34 cellular contexts compared by ENCODE assay signal in genomic region chr5:169431386-169431785, GRCh38.
DNase-seq lines count a peak whose midpoint lies in the region; ATAC-seq, FAIRE-seq and TF ChIP-seq lines count a peak whose summit lies in the region.
"Had no signal": no experiment of that assay in that cellular context is flagged by ENCODE, and none has a peak within 500 bp of the region (broad histone marks: within the 10 kb centered on the region; RNA-seq: fewer than 3 reads in every experiment).

No MANE protein-coding gene starts in this region.

- no peak overlapping the region for H4K8ac ChIP-seq in mesenchymal stem cell (ENCODE audit: low read length)

- H3K9me3 Mint-ChIP-seq in stimulated activated memory B cell treated with anti-CD40 and anti-IgM and Interleukin-4, amounts not matched to agents 10 μg/mL and 1 μg/mL and 100 μg/mL, for 72 hours: no peaks in the 10 kb centered on the region
- no peaks in the 10 kb centered on the region for H3K9me3 Mint-ChIP-seq in WTC11
- no peaks in the 10 kb centered on the region for H3K9me3 Mint-ChIP-seq in glutamatergic neuron (ENCODE audit: unreplicated experiment)
- H3K9me3 Mint-ChIP-seq: activated CD4-positive, alpha-beta T cell treated with anti-CD3 and anti-CD28 coated beads, Interleukin-2, amount 10 ng/mL, durations not matched to agents 24 days and 14 days; activated naive CD4-positive, alpha-beta T cell treated with anti-CD3 and anti-CD28 coated beads for 36 hours; activated T-cell treated with anti-CD3 and anti-CD28 coated beads, Interleukin-2, amount 50 U/mL, for 4 hours; CD8-positive, alpha-beta T cell; stimulated activated naive CD8-positive, alpha-beta T cell treated with anti-CD3 and anti-CD28 coated beads, Interleukin-15, Interleukin-2, amounts not matched to agents 100 ng/mL and 50 ng/mL, for 24 hours had no signal

- H3K4me2 ChIP-seq in mesenchymal stem cell (ENCODE audit: low read length, poor library complexity, severe bottlenecking): no peak overlapping the region
- H3K4me2 ChIP-seq: hepatocyte had no signal

- no peak overlapping the region for H3K4ac ChIP-seq in mesenchymal stem cell (ENCODE audit: low read depth in 1 of 2, low read length in 2 of 2)

- H3K9ac ChIP-seq in mesenchymal stem cell (ENCODE audit: low read length): peak overlapping the region; percentile 5

- no peaks in the 10 kb centered on the region for H3K36me3 Mint-ChIP-seq in stimulated activated memory B cell treated with anti-CD40 and anti-IgM and Interleukin-4, amounts not matched to agents 10 μg/mL and 1 μg/mL and 100 μg/mL, for 72 hours
- H3K36me3 Mint-ChIP-seq in WTC11: no peaks in the 10 kb centered on the region
- no peaks in the 10 kb centered on the region for H3K36me3 Mint-ChIP-seq in glutamatergic neuron (ENCODE audit: unreplicated experiment)
- H3K36me3 Mint-ChIP-seq: CD8-positive, alpha-beta T cell; memory B cell had no signal

- H3K27ac ChIP-seq in mesenchymal stem cell (ENCODE audit: low read length, poor library complexity, severe bottlenecking): no peak overlapping the region
- H3K27ac ChIP-seq: hepatocyte, sigmoid colon, thoracic aorta, uterus, VCaP had no signal

- CTCF ChIA-PET in WTC11 (lab: Charles Lee): no interaction called here

- in situ Hi-C loops in ACHN (cut with HindIII; ENCODE audit: low pct_ligation_motif_present, low pct_unique_long_range_greater_than_20kb, low sequenced_read_pairs): no loop called here

- H3K14ac ChIP-seq in mesenchymal stem cell (ENCODE audit: low read length in 2 of 2): no peak overlapping the region

- H3K27me3 Mint-ChIP-seq in stimulated activated memory B cell treated with anti-CD40 and anti-IgM and Interleukin-4, amounts not matched to agents 10 μg/mL and 1 μg/mL and 100 μg/mL, for 72 hours: no peaks in the 10 kb centered on the region
- H3K27me3 Mint-ChIP-seq in WTC11 (ENCODE audit: low read depth) (no peaks in the 10 kb centered on the region), glutamatergic neuron (ENCODE audit: unreplicated experiment) (peaks cover 3% of the 10 kb centered on the region)

- no peak overlapping the region for H3K23ac ChIP-seq in mesenchymal stem cell (ENCODE audit: low read length in 2 of 2)

- H3K27ac Mint-ChIP-seq in stimulated activated memory B cell treated with anti-CD40 and anti-IgM and Interleukin-4, amounts not matched to agents 10 μg/mL and 1 μg/mL and 100 μg/mL, for 72 hours: no peak overlapping the region
- H3K27ac Mint-ChIP-seq in WTC11 (no peak overlapping the region), glutamatergic neuron (ENCODE audit: unreplicated experiment) (no peak overlapping the region)
- H3K27ac Mint-ChIP-seq: activated CD4-positive, alpha-beta T cell treated with anti-CD3 and anti-CD28 coated beads, Interleukin-2, amount 10 ng/mL, durations not matched to agents 24 days and 14 days; activated naive CD4-positive, alpha-beta T cell treated with anti-CD3 and anti-CD28 coated beads for 36 hours; B cell; CD8-positive, alpha-beta T cell; memory B cell; stimulated activated naive CD8-positive, alpha-beta T cell treated with anti-CD3 and anti-CD28 coated beads, Interleukin-15, Interleukin-2, amounts not matched to agents 100 ng/mL and 50 ng/mL, for 24 hours had no signal

- peak; percentile 28 for DNase-seq in ACHN
- peak; percentile 22 for DNase-seq in HTR-8/SVneo (ENCODE audit: insufficient read length, low spot score)
- DNase-seq in bronchial epithelial cell (ENCODE audit: low read depth): peak; percentile 57
- no peak for DNase-seq in mesenchymal stem cell
- DNase-seq in WTC11 (ENCODE audit: low spot score): no peak
- DNase-seq in glutamatergic neuron: no peak
- no peak for DNase-seq in germinal center (ENCODE audit: low spot score)
- DNase-seq: activated CD4-positive, alpha-beta T cell treated with anti-CD3 and anti-CD28 coated beads, Interleukin-2, amount 10 ng/mL, durations not matched to agents 24 days and 14 days; activated naive CD4-positive, alpha-beta T cell treated with anti-CD3 and anti-CD28 coated beads for 36 hours; activated T-cell treated with anti-CD3 and anti-CD28 coated beads, Interleukin-2, amount 50 U/mL, for 4 hours; amniotic stem cell; CD8-positive, alpha-beta T cell; effector CD4-positive, alpha-beta T cell; foreskin melanocyte; GOT3; KBM-7; MM.1S; NCI-H1417 treated with DMSO at 0.1 percent for 48 hours; NCI-H2081 treated with DMSO at 0.1 percent for 48 hours; NCI-H446 treated with DMSO at 0.1 percent for 48 hours; posterior cingulate gyrus; sigmoid colon; uterus had no signal

- no peaks in the 10 kb centered on the region for H3K27me3 ChIP-seq in bronchial epithelial cell (ENCODE audit: control insufficient read depth, insufficient read depth, low read length)
- H3K27me3 ChIP-seq in mesenchymal stem cell (ENCODE audit: control insufficient read depth in 1 of 2, insufficient read depth in 1 of 2, low read length in 2 of 2): no peaks in the 10 kb centered on the region
- H3K27me3 ChIP-seq: hepatocyte, sigmoid colon, uterus had no signal

- no peak overlapping the region for H2BK120ac ChIP-seq in mesenchymal stem cell (ENCODE audit: low read depth, low read length)

- H2BK12ac ChIP-seq in mesenchymal stem cell (ENCODE audit: low read length in 2 of 2): no peak overlapping the region

- no peak overlapping the region for H2AK5ac ChIP-seq in mesenchymal stem cell (ENCODE audit: low read length, severe bottlenecking)

- 42% methylated on average over 2 of the region's 3 CpGs for WGBS in mesenchymal stem cell

- H4K91ac ChIP-seq in mesenchymal stem cell (ENCODE audit: low read length): no peak overlapping the region

- no peaks in the 10 kb centered on the region for H3K4me1 Mint-ChIP-seq in stimulated activated memory B cell treated with anti-CD40 and anti-IgM and Interleukin-4, amounts not matched to agents 10 μg/mL and 1 μg/mL and 100 μg/mL, for 72 hours
- peaks cover 9% of the 10 kb centered on the region for H3K4me1 Mint-ChIP-seq in WTC11
- H3K4me1 Mint-ChIP-seq in glutamatergic neuron (ENCODE audit: low read depth, unreplicated experiment): peaks cover 3% of the 10 kb centered on the region
- H3K4me1 Mint-ChIP-seq: activated CD4-positive, alpha-beta T cell treated with anti-CD3 and anti-CD28 coated beads, Interleukin-2, amount 10 ng/mL, durations not matched to agents 24 days and 14 days; B cell; memory B cell had no signal

- H3K4me1 ChIP-seq in mesenchymal stem cell (ENCODE audit: control insufficient read depth, insufficient read depth, low read depth, low read length): no peaks in the 10 kb centered on the region
- H3K4me1 ChIP-seq: uterus had no signal

- no peaks in the 10 kb centered on the region for H3K9me3 ChIP-seq in mesenchymal stem cell (ENCODE audit: control insufficient read depth, low read length)
- H3K9me3 ChIP-seq: thoracic aorta, uterus had no signal

- no peak overlapping the region for H2BK15ac ChIP-seq in mesenchymal stem cell (ENCODE audit: low read depth, poor library complexity, severe bottlenecking)

- no peaks in the 10 kb centered on the region for H3K79me1 ChIP-seq in mesenchymal stem cell (replicated peaks; ENCODE audit: low read length, poor library complexity, severe bottlenecking)

- ATAC-seq in stimulated activated memory B cell treated with anti-CD40 and anti-IgM and Interleukin-4, amounts not matched to agents 10 μg/mL and 1 μg/mL and 100 μg/mL, for 72 hours: no peak
- ATAC-seq in WTC11: no peak
- ATAC-seq: activated T-cell treated with anti-CD3 and anti-CD28 coated beads, Interleukin-2, amount 50 U/mL, for 4 hours; CD8-positive, alpha-beta T cell; left lobe of liver; Right ventricle myocardium inferior had no signal

- no peak for FAIRE-seq in HTR-8/SVneo (lab: Jason Lieb, UNC)
- FAIRE-seq in bronchial epithelial cell (lab: Jason Lieb, UNC): no peak
- FAIRE-seq: A204.1, colon had no signal

- H3K4me3 Mint-ChIP-seq in stimulated activated memory B cell treated with anti-CD40 and anti-IgM and Interleukin-4, amounts not matched to agents 10 μg/mL and 1 μg/mL and 100 μg/mL, for 72 hours: no peak overlapping the region
- H3K4me3 Mint-ChIP-seq in WTC11 (no peak overlapping the region), glutamatergic neuron (ENCODE audit: unreplicated experiment) (no peak overlapping the region)
- H3K4me3 Mint-ChIP-seq: activated CD4-positive, alpha-beta T cell treated with anti-CD3 and anti-CD28 coated beads, Interleukin-2, amount 10 ng/mL, durations not matched to agents 24 days and 14 days; activated naive CD4-positive, alpha-beta T cell treated with anti-CD3 and anti-CD28 coated beads for 36 hours; activated T-cell treated with anti-CD3 and anti-CD28 coated beads, Interleukin-2, amount 50 U/mL, for 4 hours; B cell; CD8-positive, alpha-beta T cell; memory B cell; stimulated activated naive CD8-positive, alpha-beta T cell treated with anti-CD3 and anti-CD28 coated beads, Interleukin-15, Interleukin-2, amounts not matched to agents 100 ng/mL and 50 ng/mL, for 24 hours had no signal

- POLR2A ChIA-PET in WTC11 (lab: Charles Lee): no interaction called here

- H2AFZ ChIP-seq in mesenchymal stem cell (ENCODE audit: low read depth, low read length): no peak overlapping the region
- H2AFZ ChIP-seq: hepatocyte had no signal

- TF ChIP-seq CTCF in bronchial epithelial cell (IDR thresholded peaks at IDR 0.05; ENCODE audit: insufficient read depth, low read length, severe bottlenecking) (no peak), WTC11 (IDR thresholded peaks at IDR 0.05) (no peak), glutamatergic neuron (IDR thresholded peaks at IDR 0.05; ENCODE audit: partially characterized antibody, unreplicated experiment) (no peak)

- H3K4me3 ChIP-seq in bronchial epithelial cell (ENCODE audit: low read depth, low read length) (no peak overlapping the region), mesenchymal stem cell (ENCODE audit: insufficient read depth in 1 of 2, low read depth in 1 of 2, low read length in 2 of 2) (no peak overlapping the region)
- H3K4me3 ChIP-seq: hepatocyte, sigmoid colon, thoracic aorta, uterus had no signal

- no peaks in the 10 kb centered on the region for H3K36me3 ChIP-seq in bronchial epithelial cell (ENCODE audit: control insufficient read depth, insufficient read depth, low read length)
- H3K36me3 ChIP-seq in mesenchymal stem cell (ENCODE audit: control insufficient read depth in 1 of 2, insufficient read depth in 2 of 2, low read depth in 1 of 2, low read length in 2 of 2): no peaks in the 10 kb centered on the region
- H3K36me3 ChIP-seq: sigmoid colon, thoracic aorta, uterus had no signal

- H2BK5ac ChIP-seq in mesenchymal stem cell (ENCODE audit: low read depth, low read length, poor library complexity, severe bottlenecking): no peak overlapping the region

- H3K18ac ChIP-seq in mesenchymal stem cell (ENCODE audit: low read depth in 1 of 2, low read length in 2 of 2): no peak overlapping the region

TF ChIP-seq in WTC11, 78 proteins besides CTCF, POLR2A, EP300 and RAD21 (continues in another document):
- TF ChIP-seq ZNF416 (CRISPR knock-in tag; IDR thresholded peaks at IDR 0.05) (no peak), TEAD4 (CRISPR knock-in tag; IDR thresholded peaks at IDR 0.05) (no peak), SMAD3 (CRISPR knock-in tag; IDR thresholded peaks at IDR 0.05; ENCODE audit: borderline replicate concordance) (no peak), NFYB (CRISPR knock-in tag; conservative IDR thresholded peaks at IDR 0.05; ENCODE audit: low read depth) (no peak)

Comparison
In these comparisons a context has a peak if more than half of its experiments do, and no peak if none do; other contexts are left out.
1. DNase-seq: peak in ACHN (single experiment), HTR-8/SVneo (single experiment) and bronchial epithelial cell (single experiment); none in mesenchymal stem cell (single experiment), WTC11 (single experiment), glutamatergic neuron (single experiment) and germinal center (single experiment).